Comparison of ENCODE assay signal across 15 cellular contexts in the genomic region with DNA sequence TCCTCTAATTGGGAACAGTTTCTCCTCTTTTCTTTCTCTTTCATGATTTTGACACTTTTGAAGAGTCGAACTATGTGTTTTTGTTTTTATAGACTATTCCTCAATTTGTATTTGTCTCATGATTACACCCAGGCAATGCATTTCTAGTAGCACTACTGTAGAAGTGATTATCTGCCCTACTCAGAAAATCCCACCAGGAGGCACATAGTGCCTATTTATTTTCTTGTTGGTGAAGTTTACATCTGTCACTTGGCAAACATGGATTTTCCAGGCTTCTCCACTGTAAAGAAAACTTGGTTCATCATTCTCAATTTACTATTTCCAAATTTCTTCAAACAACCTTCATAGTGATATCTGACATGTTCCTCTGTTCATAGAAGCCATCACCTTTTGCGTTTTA.
"Had no signal": no experiment of that assay in that cellular context is flagged by ENCODE, and none has a peak within 500 bp of the region (broad histone marks: within the 10 kb centered on the region; RNA-seq: fewer than 3 reads in every experiment).

No MANE protein-coding gene starts in this region.

- H3K27ac ChIP-seq: adrenal gland, cardiac muscle cell, gastroesophageal sphincter, psoas muscle, suprapubic skin had no signal

- H3K4me1 ChIP-seq: adrenal gland, gastroesophageal sphincter, psoas muscle, suprapubic skin had no signal

- ATAC-seq: gastroesophageal sphincter; natural killer cell treated with Interleukin-12 subunit alpha and Interleukin-12 subunit beta and Interleukin-15 and Interleukin-18, amount 100 ng/mL, for 72 hours; psoas muscle; sciatic nerve; stimulated activated naive CD8-positive, alpha-beta T cell treated with anti-CD3 and anti-CD28 coated beads, Interleukin-15, Interleukin-2, amounts not matched to agents 100 U/mL and 50 U/mL, for 24 hours had no signal

- H3K4me3 ChIP-seq: adrenal gland, cardiac muscle cell, gastroesophageal sphincter, psoas muscle, suprapubic skin had no signal

- H3K27ac Mint-ChIP-seq: activated naive CD4-positive, alpha-beta T cell treated with anti-CD3 and anti-CD28 coated beads, Interleukin-2, amount 50 U/mL, for 24 hours; memory B cell; natural killer cell treated with Interleukin-12 subunit alpha and Interleukin-12 subunit beta and Interleukin-15 and Interleukin-18, amount 100 ng/mL, for 72 hours had no signal

- H3K36me3 ChIP-seq: adrenal gland, cardiac muscle cell, gastroesophageal sphincter, suprapubic skin had no signal

- H3K4me1 Mint-ChIP-seq: activated naive CD4-positive, alpha-beta T cell treated with anti-CD3 and anti-CD28 coated beads, Interleukin-2, amount 50 U/mL, for 24 hours; memory B cell had no signal

- H3K36me3 Mint-ChIP-seq: activated naive CD4-positive, alpha-beta T cell treated with anti-CD3 and anti-CD28 coated beads, Interleukin-2, amount 50 U/mL, for 24 hours; memory B cell; natural killer cell treated with Interleukin-12 subunit alpha and Interleukin-12 subunit beta and Interleukin-15 and Interleukin-18, amount 100 ng/mL, for 72 hours had no signal

- DNase-seq: activated CD4-positive, alpha-beta T cell treated with anti-CD3 and anti-CD28 coated beads, Interleukin-2, amount 50 U/mL, for 48 hours; activated effector memory CD4-positive, alpha-beta T cell treated with Interleukin-2 at 50 U/mL for 16 hours; activated T-cell treated with anti-CD3 and anti-CD28 coated beads, Interleukin-2, amount 50 U/mL, for 1 hour; adrenal gland; islet precursor cell; psoas muscle; stimulated activated naive CD8-positive, alpha-beta T cell treated with anti-CD3 and anti-CD28 coated beads, Interleukin-15, Interleukin-2, amounts not matched to agents 100 U/mL and 50 U/mL, for 24 hours; trophoblast cell had no signal

- H3K4me3 Mint-ChIP-seq: activated naive CD4-positive, alpha-beta T cell treated with anti-CD3 and anti-CD28 coated beads, Interleukin-2, amount 50 U/mL, for 24 hours; memory B cell; natural killer cell treated with Interleukin-12 subunit alpha and Interleukin-12 subunit beta and Interleukin-15 and Interleukin-18, amount 100 ng/mL, for 72 hours had no signal

- H3K27me3 Mint-ChIP-seq: activated naive CD4-positive, alpha-beta T cell treated with anti-CD3 and anti-CD28 coated beads, Interleukin-2, amount 50 U/mL, for 24 hours; natural killer cell treated with Interleukin-12 subunit alpha and Interleukin-12 subunit beta and Interleukin-15 and Interleukin-18, amount 100 ng/mL, for 72 hours had no signal

- H3K27me3 ChIP-seq: adrenal gland, cardiac muscle cell, gastroesophageal sphincter, suprapubic skin had no signal

- H3K9me3 ChIP-seq: adrenal gland, gastroesophageal sphincter, psoas muscle had no signal
